8 cellular contexts compared by ENCODE assay signal in genomic region chr12:51922762-51923505, GRCh38. TPM values are rescaled to one million over a fixed set of nuclear protein-coding genes. Genes with fewer than 3 reads are reported as not detected.
DNase-seq lines count a peak whose midpoint lies in the region; ATAC-seq and TF ChIP-seq lines count a peak whose summit lies in the region.

No MANE protein-coding gene starts in this region.

- H3K4me3 Mint-ChIP-seq in activated naive CD8-positive, alpha-beta T cell treated with anti-CD3 and anti-CD28 coated beads, Interleukin-2, amount 50 U/mL, for 24 hours: no peak overlapping the region

- POLR2A ChIA-PET in HEK293 (lab: Yijun Ruan, JAX): no interaction called here

- no peaks in the 10 kb centered on the region for H3K9me3 Mint-ChIP-seq in activated naive CD8-positive, alpha-beta T cell treated with anti-CD3 and anti-CD28 coated beads, Interleukin-2, amount 50 U/mL, for 24 hours

- no peak for TF ChIP-seq EP300 in stomach (IDR thresholded peaks at IDR 0.05)

- peak in 1 of 2 donors; percentile 78 for DNase-seq in ascending aorta (ENCODE audit: low spot score in 2 of 2)
- peak; percentile 31 for DNase-seq in iris pigment epithelial cell (ENCODE audit: low read depth)
- DNase-seq in stomach: peak; percentile 55
- DNase-seq in activated naive CD8-positive, alpha-beta T cell treated with anti-CD3 and anti-CD28 coated beads, Interleukin-2, amount 50 U/mL, for 24 hours: no peak
- no peak for DNase-seq in NCI-H146 (lab: John Stamatoyannopoulos, UW)

- H3K36me3 ChIP-seq in HEK293 (ENCODE audit: control insufficient read depth in 2 of 2, insufficient read depth in 1 of 2, low read length in 2 of 2) (no peaks in the 10 kb centered on the region), ascending aorta (no peaks in the 10 kb centered on the region), stomach (peaks cover 0 to 10% (median 5%) of the 10 kb centered on the region in 4 donors)

- H3K27ac Mint-ChIP-seq in activated naive CD8-positive, alpha-beta T cell treated with anti-CD3 and anti-CD28 coated beads, Interleukin-2, amount 50 U/mL, for 24 hours: no peak overlapping the region

- CTCF ChIA-PET in HEK293 (lab: Yijun Ruan, JAX): interaction anchor here (0.5 to 3.6 kb wide), 33 partner anchors 8 to 551 kb away, joined by 3 to 40 read pairs (median 4); no protein-coding TSS in a partner anchor

- H3K27ac ChIP-seq in HEK293 (ENCODE audit: extremely low read depth, low read depth, low read length) (no peak overlapping the region), ascending aorta (peak overlapping the region; percentile 7 to 56), stomach (peak overlapping the region; percentile 37 to 82 (median 74))

- H3K27me3 ChIP-seq in ascending aorta (no peaks in the 10 kb centered on the region), stomach (no peaks in the 10 kb centered on the region)

- no peaks in the 10 kb centered on the region for H3K9me3 ChIP-seq in HEK293 (ENCODE audit: control insufficient read depth, insufficient read depth, low read depth, low read length)
- no peaks in the 10 kb centered on the region for H3K9me3 ChIP-seq in ascending aorta
- H3K9me3 ChIP-seq in stomach: no peaks in the 10 kb centered on the region

- 49 to 57% (median 54%) methylated on average over 13 to 16 of the region's 16 CpGs for WGBS in stomach, 5 donors

- H3K27me3 Mint-ChIP-seq in activated naive CD8-positive, alpha-beta T cell treated with anti-CD3 and anti-CD28 coated beads, Interleukin-2, amount 50 U/mL, for 24 hours: peaks cover 6% of the 10 kb centered on the region

- ATAC-seq in HG03439 (IDR thresholded peaks at IDR 0.05; ENCODE audit: unreplicated experiment): no peak
- ATAC-seq in activated naive CD8-positive, alpha-beta T cell treated with anti-CD3 and anti-CD28 coated beads, Interleukin-2, amount 50 U/mL, for 24 hours: no peak
- ATAC-seq in HG02798 (IDR thresholded peaks at IDR 0.05; ENCODE audit: poor library complexity, unreplicated experiment): no peak

- TF ChIP-seq CTCF in HEK293 (tag by site-specific recombination; IDR thresholded peaks at IDR 0.05): no peak
- peak in 2 of 3 experiments; percentile 5 to 12 for TF ChIP-seq CTCF in ascending aorta (IDR thresholded peaks at IDR 0.05)
- no peak for TF ChIP-seq CTCF in stomach (IDR thresholded peaks at IDR 0.05)

- H3K4me3 ChIP-seq in HEK293 (ENCODE audit: low read depth, low read length): no peak overlapping the region
- no peak overlapping the region for H3K4me3 ChIP-seq in ascending aorta
- peak overlapping the region in 2 of 4 donors; percentile 1 to 32 for H3K4me3 ChIP-seq in stomach

- intact Hi-C loops in ascending aorta (cut with DNase I): no loop called here
- intact Hi-C loops in stomach (cut with DNase I; ENCODE audit: low total_unique reads): no loop called here

- H3K36me3 Mint-ChIP-seq in activated naive CD8-positive, alpha-beta T cell treated with anti-CD3 and anti-CD28 coated beads, Interleukin-2, amount 50 U/mL, for 24 hours (ENCODE audit: low read depth): no peaks in the 10 kb centered on the region

- peaks cover 4% of the 10 kb centered on the region; the same call in 1 of the 2 replicates for H3K4me1 ChIP-seq in HEK293 (ENCODE audit: control insufficient read depth, insufficient read depth, low read length)
- H3K4me1 ChIP-seq in ascending aorta: peaks cover 0 to 3% of the 10 kb centered on the region in 2 donors
- peaks cover 22 to 43% (median 28%) of the 10 kb centered on the region in 4 donors for H3K4me1 ChIP-seq in stomach

- H3K4me1 Mint-ChIP-seq in activated naive CD8-positive, alpha-beta T cell treated with anti-CD3 and anti-CD28 coated beads, Interleukin-2, amount 50 U/mL, for 24 hours: peaks cover 19% of the 10 kb centered on the region

- TF ChIP-seq POLR2A in stomach (IDR thresholded peaks at IDR 0.05): no peak

TF ChIP-seq in HEK293, 187 proteins besides CTCF, POLR2A, EP300 and RAD21:
- 0 out of 2 replicates have a peak, but pooled peaks have one; percentile 26 for TF ChIP-seq YY1 (tag by site-specific recombination; IDR thresholded peaks at IDR 0.05)
- no peak for TF ChIP-seq ZBTB17 (tag by site-specific recombination; IDR thresholded peaks at IDR 0.05)

RNA-seq across cellular contexts. Expression of gene ACVRL1, which starts 15.6 kb away (rescaled TPM):
- total RNA-seq in ascending aorta: 308 TPM
- 100 to 1,000 TPM in 2 of 5 donors, 10 to 100 TPM in 3; 36.2 to 117 (median 62.4) TPM for total RNA-seq in stomach
- 10 to 100 TPM; 11.0 to 20.8 (median 13.3) TPM for polyA plus RNA-seq in stomach

RNA-seq across cellular contexts. Expression of gene ACVR1B, which starts 28.6 kb away (rescaled TPM):
- total RNA-seq in ascending aorta (18.7 TPM), stomach (10 to 100 TPM; 23.9 to 53.1 (median 31.3) TPM)
- polyA plus RNA-seq in stomach: 1 to 10 TPM; 8.3 to 9.5 (median 9.1) TPM

RNA-seq across cellular contexts. Expression of gene ANKRD33, which starts 35.0 kb away (rescaled TPM):
- total RNA-seq in ascending aorta (not detected), stomach (not detected)
- not detected for polyA plus RNA-seq in stomach

Comparison
In these comparisons a context has a peak if more than half of its experiments do, and no peak if none do; other contexts are left out.
1. CTCF ChIP-seq: peak in ascending aorta (2 of 3); none in HEK293 (single experiment) and stomach (0 of 7).
2. DNase-seq: peak in iris pigment epithelial cell (single experiment) and stomach (single experiment); none in activated naive CD8-positive, alpha-beta T cell treated with anti-CD3 and anti-CD28 coated beads, Interleukin-2, amount 50 U/mL, for 24 hours (single experiment) and NCI-H146 (single experiment).